16 cellular contexts compared by ENCODE assay signal in genomic region chr21:17438642-17439041, GRCh38.
DNase-seq lines count a peak whose midpoint lies in the region; ATAC-seq and TF ChIP-seq lines count a peak whose summit lies in the region.
"Had no signal": no experiment of that assay in that cellular context is flagged by ENCODE, and none has a peak within 500 bp of the region (broad histone marks: within the 10 kb centered on the region; RNA-seq: fewer than 3 reads in every experiment).

No MANE protein-coding gene starts in this region.

- H3K36me3 ChIP-seq in HUES64 (ENCODE audit: insufficient read depth, low read length) (no peaks in the 10 kb centered on the region), endodermal cell (ENCODE audit: control insufficient read depth, insufficient read depth, low read length) (no peaks in the 10 kb centered on the region), neuronal stem cell (replicated peaks in 1 of 2; ENCODE audit: control insufficient read depth in 2 of 2, insufficient read depth in 2 of 2, low read length in 2 of 2) (no peaks in the 10 kb centered on the region)
- H3K36me3 ChIP-seq: BLaER1 treated with 17β-estradiol and CSF1 and Interleukin-3, amounts not matched to agents 10 nM and 100 nM; upper lobe of left lung had no signal

- H3K9me3 ChIP-seq in HUES64 (ENCODE audit: insufficient read depth, low read depth, low read length) (no peaks in the 10 kb centered on the region), endodermal cell (ENCODE audit: control insufficient read depth, low read length) (no peaks in the 10 kb centered on the region), neuronal stem cell (replicated peaks in 1 of 2; ENCODE audit: control insufficient read depth in 2 of 2, insufficient read depth in 1 of 2, low read depth in 1 of 2, low read length in 2 of 2) (no peaks in the 10 kb centered on the region)
- H3K9me3 ChIP-seq: BLaER1 treated with 17β-estradiol and CSF1 and Interleukin-3, amounts not matched to agents 10 nM and 100 nM; upper lobe of left lung had no signal

- DNase-seq in NCI-H69 (lab: John Stamatoyannopoulos, UW) (peak; percentile 98), endodermal cell (peak; percentile 85), neuronal stem cell (ENCODE audit: low spot score) (peak; percentile 78), left cardiac atrium (no peak), DMS53 treated with DMSO at 0.1 percent for 48 hours (lab: John Stamatoyannopoulos, UW; ENCODE audit: unreplicated experiment) (no peak)
- DNase-seq in naive thymus-derived CD8-positive, alpha-beta T cell: no peak
- no peak for DNase-seq in central memory CD4-positive, alpha-beta T cell
- DNase-seq: activated CD4-positive, alpha-beta T cell treated with anti-CD3 and anti-CD28 coated beads for 1 hour; activated naive CD8-positive, alpha-beta T cell treated with anti-CD3 and anti-CD28 coated beads for 36 hours; HFFc6; left colon; upper lobe of left lung had no signal

- H3K27me3 Mint-ChIP-seq in endodermal cell (ENCODE audit: insufficient read depth): peaks cover 4% of the 10 kb centered on the region
- H3K27me3 Mint-ChIP-seq in naive thymus-derived CD8-positive, alpha-beta T cell: peaks cover 5 to 17% (median 6%) of the 10 kb centered on the region in 5 donors

- H3K9ac ChIP-seq in HUES64 (ENCODE audit: low read depth, low read length) (no peak overlapping the region), endodermal cell (ENCODE audit: extremely low read depth, low read length, poor library complexity, severe bottlenecking) (no peak overlapping the region), neuronal stem cell (ENCODE audit: low read depth, low read length, poor library complexity) (no peak overlapping the region)
- H3K9ac ChIP-seq: BLaER1 treated with 17β-estradiol and CSF1 and Interleukin-3, amounts not matched to agents 10 nM and 100 nM had no signal

- H2BK12ac ChIP-seq in neuronal stem cell (ENCODE audit: low read length): no peak overlapping the region

- POLR2A ChIA-PET in naive thymus-derived CD8-positive, alpha-beta T cell (lab: Charles Lee): no interaction called here

- H3K4me3 ChIP-seq in HUES64 (ENCODE audit: low read length) (peak overlapping the region; percentile 26), endodermal cell (ENCODE audit: low read length) (peak overlapping the region; percentile 50), neuronal stem cell (ENCODE audit: low read length in 2 of 2) (no peak overlapping the region)
- H3K4me3 ChIP-seq: BLaER1 treated with 17β-estradiol and CSF1 and Interleukin-3, amounts not matched to agents 10 nM and 100 nM; upper lobe of left lung had no signal

- no peak overlapping the region for H3K23ac ChIP-seq in neuronal stem cell (ENCODE audit: low read depth, low read length, poor library complexity)

- no peak overlapping the region for H3K27ac Mint-ChIP-seq in endodermal cell
- H3K27ac Mint-ChIP-seq in naive thymus-derived CD8-positive, alpha-beta T cell: no peak overlapping the region
- H3K27ac Mint-ChIP-seq: activated naive CD8-positive, alpha-beta T cell treated with anti-CD3 and anti-CD28 coated beads for 36 hours; HFFc6; T-helper 1 cell treated with Interleukin-12 subunit alpha and Interleukin-12 subunit beta and Interleukin-4 antibody, amounts not matched to agents 30 μg/mL and 1 μg/mL, for 36 hours had no signal

- H2AFZ ChIP-seq in neuronal stem cell (ENCODE audit: low read length): peak overlapping the region; percentile 30

- H3K27me3 ChIP-seq in HUES64 (ENCODE audit: insufficient read depth, low read length) (no peaks in the 10 kb centered on the region), endodermal cell (ENCODE audit: control insufficient read depth, insufficient read depth, low read length, poor library complexity, severe bottlenecking) (no peaks in the 10 kb centered on the region), neuronal stem cell (ENCODE audit: control insufficient read depth in 3 of 3, insufficient read depth in 3 of 3, low read depth in 1 of 3, low read length in 3 of 3) (no peaks in the 10 kb centered on the region)
- H3K27me3 ChIP-seq: BLaER1 treated with 17β-estradiol and CSF1 and Interleukin-3, amounts not matched to agents 10 nM and 100 nM; upper lobe of left lung had no signal

- 4% methylated on average over 5 of the region's 5 CpGs for WGBS in HUES64
- 5% methylated on average over 5 of the region's 5 CpGs; no CpG with 5 or more reads in 1 of the 2 experiments for WGBS in endodermal cell (ENCODE audit: insufficient coverage in 1 of 2, insufficient read length in 1 of 2), 2 experiments
- WGBS in neuronal stem cell (ENCODE audit: extremely low coverage in 2 of 2, insufficient read length in 2 of 2, insufficient replicate concordance in 1 of 2), 2 donors: no CpG with 5 or more reads among the region's 5 CpGs

- no peaks in the 10 kb centered on the region for H3K9me3 Mint-ChIP-seq in endodermal cell
- H3K9me3 Mint-ChIP-seq in naive thymus-derived CD8-positive, alpha-beta T cell: no peaks in the 10 kb centered on the region
- H3K9me3 Mint-ChIP-seq: activated naive CD8-positive, alpha-beta T cell treated with anti-CD3 and anti-CD28 coated beads for 36 hours; central memory CD8-positive, alpha-beta T cell; HFFc6; T-helper 1 cell treated with Interleukin-12 subunit alpha and Interleukin-12 subunit beta and Interleukin-4 antibody, amounts not matched to agents 30 μg/mL and 1 μg/mL, for 36 hours had no signal

- no peak overlapping the region for H3K18ac ChIP-seq in neuronal stem cell (ENCODE audit: low read length)

- H4K8ac ChIP-seq in neuronal stem cell (ENCODE audit: low read depth, low read length): no peak overlapping the region

- H3K27ac ChIP-seq in HUES64 (ENCODE audit: low read depth, low read length): peak overlapping the region; percentile 60
- H3K27ac ChIP-seq in endodermal cell (ENCODE audit: low read depth, low read length): peak overlapping the region; percentile 48
- peak overlapping the region; percentile 57 for H3K27ac ChIP-seq in neuronal stem cell (replicated peaks; ENCODE audit: low read length)
- H3K27ac ChIP-seq: BLaER1 treated with 17β-estradiol and CSF1 and Interleukin-3, amounts not matched to agents 10 nM and 100 nM; upper lobe of left lung had no signal

- no peak overlapping the region for H3K4ac ChIP-seq in neuronal stem cell (ENCODE audit: low read length)

- H3K4me2 ChIP-seq in neuronal stem cell (ENCODE audit: insufficient read depth, low read length, poor library complexity, severe bottlenecking): no peak overlapping the region

- ATAC-seq in left cardiac atrium: no peak
- ATAC-seq in naive thymus-derived CD8-positive, alpha-beta T cell: no peak
- ATAC-seq: left colon had no signal

- H2AK5ac ChIP-seq in neuronal stem cell (ENCODE audit: low read depth, low read length): no peak overlapping the region

- no peak for TF ChIP-seq CTCF in endodermal cell (conservative IDR thresholded peaks at IDR 0.05)

- H3K36me3 Mint-ChIP-seq in endodermal cell (ENCODE audit: low read depth): no peaks in the 10 kb centered on the region
- H3K36me3 Mint-ChIP-seq in naive thymus-derived CD8-positive, alpha-beta T cell: no peaks in the 10 kb centered on the region
- H3K36me3 Mint-ChIP-seq: activated naive CD8-positive, alpha-beta T cell treated with anti-CD3 and anti-CD28 coated beads for 36 hours had no signal

- H2BK15ac ChIP-seq in neuronal stem cell (ENCODE audit: low read length): no peak overlapping the region

- H3K4me3 Mint-ChIP-seq in endodermal cell: peak overlapping the region; percentile 2
- H3K4me3 Mint-ChIP-seq in naive thymus-derived CD8-positive, alpha-beta T cell: no peak overlapping the region
- H3K4me3 Mint-ChIP-seq: activated naive CD8-positive, alpha-beta T cell treated with anti-CD3 and anti-CD28 coated beads for 36 hours; central memory CD8-positive, alpha-beta T cell; HFFc6; T-helper 1 cell treated with Interleukin-12 subunit alpha and Interleukin-12 subunit beta and Interleukin-4 antibody, amounts not matched to agents 30 μg/mL and 1 μg/mL, for 36 hours had no signal

- H3K79me1 ChIP-seq in neuronal stem cell (ENCODE audit: low read depth, low read length): no peaks in the 10 kb centered on the region

- H3K4me1 ChIP-seq in HUES64 (ENCODE audit: insufficient read depth, low read length) (peaks cover 53% of the 10 kb centered on the region), endodermal cell (ENCODE audit: control insufficient read depth, insufficient read depth, low read length) (peaks cover 13% of the 10 kb centered on the region), neuronal stem cell (ENCODE audit: control insufficient read depth in 2 of 2, insufficient read depth in 1 of 2, low read depth in 1 of 2, low read length in 2 of 2) (peaks cover 13 to 21% of the 10 kb centered on the region in 2 donors)

- H3K4me1 Mint-ChIP-seq in endodermal cell: peaks cover 32% of the 10 kb centered on the region
- H3K4me1 Mint-ChIP-seq in naive thymus-derived CD8-positive, alpha-beta T cell: no peaks in the 10 kb centered on the region
- H3K4me1 Mint-ChIP-seq: activated naive CD8-positive, alpha-beta T cell treated with anti-CD3 and anti-CD28 coated beads for 36 hours; central memory CD8-positive, alpha-beta T cell had no signal

- no peak overlapping the region for H3K14ac ChIP-seq in neuronal stem cell (ENCODE audit: low read length)

- intact Hi-C loops in left cardiac atrium (cut with DNase I): no loop called here

- no peak overlapping the region for H4K91ac ChIP-seq in neuronal stem cell (ENCODE audit: low read depth, low read length, poor library complexity)

- no peak overlapping the region for H2BK120ac ChIP-seq in neuronal stem cell (ENCODE audit: low read depth, low read length)

- H2BK5ac ChIP-seq in neuronal stem cell (ENCODE audit: low read length): no peak overlapping the region

Comparison
In these comparisons a context has a peak if more than half of its experiments do, and no peak if none do; other contexts are left out.
1. H3K4me3 ChIP-seq: peak in HUES64 (single experiment) and endodermal cell (single experiment); none in neuronal stem cell (0 of 2).
2. DNase-seq: peak in NCI-H69 (single experiment), endodermal cell (single experiment) and neuronal stem cell (single experiment); none in left cardiac atrium (single experiment), naive thymus-derived CD8-positive, alpha-beta T cell (0 of 10), central memory CD4-positive, alpha-beta T cell (single experiment) and DMS53 treated with DMSO at 0.1 percent for 48 hours (single experiment).
3. Peak in every context shown above with its lines, with median percentiles within 50 percentile points of each other: H3K27ac ChIP-seq.